In the genomic region with DNA sequence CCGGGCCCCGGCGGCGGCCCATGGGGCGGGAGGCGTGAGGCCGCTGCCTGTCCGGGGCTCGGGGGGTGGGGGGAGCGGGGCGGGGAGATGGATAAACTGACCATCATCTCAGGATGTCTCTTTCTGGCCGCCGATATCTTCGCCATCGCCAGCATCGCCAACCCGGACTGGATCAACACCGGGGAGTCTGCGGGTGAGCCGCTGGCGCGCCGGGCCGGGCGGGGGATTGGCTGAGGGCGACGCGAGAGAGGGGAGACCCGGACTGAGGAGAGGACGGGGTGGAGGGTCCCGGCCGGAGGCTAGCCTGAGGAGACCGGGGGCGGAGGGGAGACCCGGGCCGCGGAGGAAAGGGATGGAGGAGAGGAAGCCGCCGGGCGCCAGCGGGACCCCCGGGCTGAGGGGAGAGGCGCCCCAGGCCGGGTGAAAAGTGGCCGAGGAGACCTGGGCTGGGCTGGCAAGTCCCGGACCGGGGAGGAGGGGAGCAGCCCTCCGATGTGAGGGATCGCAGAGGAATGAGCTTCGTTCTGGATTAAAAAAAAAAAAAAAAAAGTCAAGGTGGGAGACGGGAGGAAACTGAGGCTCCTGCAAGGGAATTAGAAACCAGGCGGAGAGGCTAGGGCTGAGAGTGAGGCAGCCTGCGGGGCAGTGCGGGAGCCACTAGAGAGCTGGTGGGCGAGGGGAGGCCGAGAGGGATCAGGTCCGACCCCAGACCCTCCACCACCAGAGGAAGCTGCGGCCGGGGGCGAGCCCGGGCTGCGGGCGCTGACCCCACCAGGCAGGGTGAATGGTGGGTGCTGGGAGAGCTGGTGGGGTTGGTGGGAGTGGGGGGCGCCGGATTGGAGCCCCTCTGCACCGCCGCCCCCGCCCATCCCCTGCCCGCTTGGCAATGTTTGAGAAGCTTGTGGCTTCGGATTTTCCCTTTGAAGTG, we compare ENCODE assay signal across 8 cellular contexts. TPM values are rescaled to one million over a fixed set of nuclear protein-coding genes. Genes with fewer than 3 reads are reported as not detected.
A peak's percentile ranks its signal among the peaks of the same experiment; 100 is the strongest.
DNase-seq lines count a peak whose midpoint lies in the region; TF ChIP-seq lines count a peak whose summit lies in the region.

No MANE protein-coding gene starts in this region.

- peak overlapping the region; percentile 88 for H3K4me3 Mint-ChIP-seq in activated T-cell treated with anti-CD3 and anti-CD28 coated beads, Interleukin-2, amount 50 U/mL, for 24 hours
- peak overlapping the region; percentile 90 for H3K4me3 Mint-ChIP-seq in osteocyte (ENCODE audit: unreplicated experiment)

- H3K36me3 Mint-ChIP-seq in activated T-cell treated with anti-CD3 and anti-CD28 coated beads, Interleukin-2, amount 50 U/mL, for 24 hours (ENCODE audit: low read depth): peaks cover 12% of the 10 kb centered on the region
- H3K36me3 Mint-ChIP-seq in osteocyte (ENCODE audit: unreplicated experiment): peaks cover 3% of the 10 kb centered on the region

- H3K27me3 Mint-ChIP-seq in activated T-cell treated with anti-CD3 and anti-CD28 coated beads, Interleukin-2, amount 50 U/mL, for 24 hours: no peaks in the 10 kb centered on the region
- H3K27me3 Mint-ChIP-seq in osteocyte (ENCODE audit: unreplicated experiment): no peaks in the 10 kb centered on the region

- intact Hi-C loops in head of caudate nucleus (cut with DNase I): loop anchor here (5.0 kb wide), 1 partner anchor 294 kb away; no protein-coding TSS in a partner anchor

- peak; percentile 15 for DNase-seq in NCI-H1092 treated with DMSO at 0.1 percent for 48 hours (lab: John Stamatoyannopoulos, UW)
- DNase-seq in NCI-H1092 (lab: John Stamatoyannopoulos, UW): no peak
- DNase-seq in HPDE6-E6E7 (ENCODE audit: extremely low spot score): peak; percentile 19
- DNase-seq in activated T-cell treated with anti-CD3 and anti-CD28 coated beads, Interleukin-2, amount 50 U/mL, for 24 hours: peak; percentile 63
- DNase-seq in head of caudate nucleus: peak in 31 of 42 donors; percentile 6 to 57 (median 29)
- no peak for DNase-seq in osteocyte (ENCODE audit: extremely low spot score, unreplicated experiment)
- no peak for DNase-seq in cerebellar cortex (ENCODE audit: low spot score)
- DNase-seq in NCI-H524 (lab: John Stamatoyannopoulos, UW): no peak

- no peak for TF ChIP-seq CTCF in osteocyte (IDR thresholded peaks at IDR 0.05)

- peaks cover 54% of the 10 kb centered on the region for H3K4me1 Mint-ChIP-seq in activated T-cell treated with anti-CD3 and anti-CD28 coated beads, Interleukin-2, amount 50 U/mL, for 24 hours (ENCODE audit: low read depth)
- peaks cover 25% of the 10 kb centered on the region for H3K4me1 Mint-ChIP-seq in osteocyte (ENCODE audit: unreplicated experiment)

- H3K9me3 Mint-ChIP-seq in activated T-cell treated with anti-CD3 and anti-CD28 coated beads, Interleukin-2, amount 50 U/mL, for 24 hours: no peaks in the 10 kb centered on the region
- H3K9me3 Mint-ChIP-seq in osteocyte (ENCODE audit: unreplicated experiment): no peaks in the 10 kb centered on the region

- peak overlapping the region; percentile 85 for H3K27ac Mint-ChIP-seq in activated T-cell treated with anti-CD3 and anti-CD28 coated beads, Interleukin-2, amount 50 U/mL, for 24 hours
- H3K27ac Mint-ChIP-seq in osteocyte (ENCODE audit: unreplicated experiment): peak overlapping the region; percentile 76

RNA-seq across cellular contexts. Expression of a gene that starts 0.6 kb away (rescaled TPM):
- 12.4 and 16.8 TPM in 2 replicates for total RNA-seq in osteocyte

RNA-seq across cellular contexts. Expression of a gene that starts 7.6 kb away (rescaled TPM):
- not detected in 2 replicates for total RNA-seq in osteocyte

RNA-seq across cellular contexts. Expression of a gene that starts 55.3 kb away (rescaled TPM):
- 187 and 200 TPM in 2 replicates for total RNA-seq in osteocyte

Comparison
In these comparisons a context has a peak if more than half of its experiments do, and no peak if none do; other contexts are left out.
1. DNase-seq: peak in NCI-H1092 treated with DMSO at 0.1 percent for 48 hours (single experiment), HPDE6-E6E7 (single experiment), activated T-cell treated with anti-CD3 and anti-CD28 coated beads, Interleukin-2, amount 50 U/mL, for 24 hours (single experiment) and head of caudate nucleus (31 of 42); none in NCI-H1092 (single experiment), osteocyte (single experiment), cerebellar cortex (single experiment) and NCI-H524 (0 of 2).